28 cellular contexts compared by ENCODE assay signal in the genomic region with DNA sequence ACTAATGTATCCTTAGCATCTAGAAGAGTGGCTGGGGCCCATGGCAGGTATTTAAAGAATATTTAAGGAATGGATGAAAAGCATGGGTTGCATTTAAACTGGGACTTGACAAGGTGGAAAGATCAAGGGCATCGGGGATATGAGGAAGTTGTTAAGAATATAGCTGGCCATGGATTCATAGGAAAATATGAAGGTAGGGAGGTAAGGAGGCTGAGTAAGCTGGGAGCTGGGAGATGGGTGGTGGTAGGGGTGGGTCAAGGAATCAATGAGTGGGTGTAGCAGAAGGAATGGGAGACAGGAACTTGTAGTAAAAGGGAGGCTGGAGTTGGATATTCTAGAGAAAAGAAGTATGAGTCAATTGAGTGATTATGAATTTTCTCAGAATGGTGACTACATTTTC.
"Had no signal": no experiment of that assay in that cellular context is flagged by ENCODE, and none has a peak within 500 bp of the region (broad histone marks: within the 10 kb centered on the region; RNA-seq: fewer than 3 reads in every experiment).

No MANE protein-coding gene starts in this region.

- H3K9me3 Mint-ChIP-seq: natural killer cell; nephron; neural progenitor cell; stimulated activated effector memory CD8-positive, alpha-beta T cell treated with anti-CD3 and anti-CD28 coated beads, Interleukin-12 subunit alpha, Interleukin-12 subunit beta, amount 100 ng/mL, for 72 hours; stimulated activated naive B cell treated with anti-CD40 and anti-IgM and Interleukin-4, amounts not matched to agents 10 μg/mL and 1 μg/mL and 100 μg/mL, for 72 hours; stimulated activated naive CD8-positive, alpha-beta T cell treated with anti-CD3 and anti-CD28 coated beads, Interleukin-15, Interleukin-2, amounts not matched to agents 100 ng/mL and 50 ng/mL, for 24 hours; type B pancreatic cell had no signal

- H3K27me3 ChIP-seq: neural progenitor cell, ovary, right lobe of liver, sigmoid colon, stomach, thyroid gland, tibial nerve, upper lobe of right lung, uterus had no signal

- H3K4me3 ChIP-seq: neural progenitor cell, ovary, psoas muscle, right lobe of liver, sigmoid colon, stomach, thoracic aorta, thyroid gland, tibial nerve, upper lobe of right lung, uterus had no signal

- H3K36me3 Mint-ChIP-seq: natural killer cell; neural progenitor cell; stimulated activated effector memory CD8-positive, alpha-beta T cell treated with anti-CD3 and anti-CD28 coated beads, Interleukin-12 subunit alpha, Interleukin-12 subunit beta, amount 100 ng/mL, for 72 hours; stimulated activated naive B cell treated with anti-CD40 and anti-IgM and Interleukin-4, amounts not matched to agents 10 μg/mL and 1 μg/mL and 100 μg/mL, for 72 hours; type B pancreatic cell had no signal

- DNase-seq: natural killer cell; occipital lobe; ovary; posterior cingulate gyrus; psoas muscle; right cardiac atrium; right lobe of liver; sigmoid colon; small intestine; stimulated activated CD4-positive, alpha-beta T cell treated with anti-CD3 and anti-CD28 coated beads, Interleukin-15, amount 100 ng/mL, for 24 hours; stimulated activated CD4-positive, alpha-beta T cell treated with anti-CD3 and anti-CD28 coated beads, Interleukin-2, amount 100 ng/mL, for 24 hours; stimulated activated CD4-positive, alpha-beta T cell treated with anti-CD3 and anti-CD28 coated beads, Interleukin-2, amount 100 ng/mL, for 48 hours; stimulated activated CD4-positive, alpha-beta T cell treated with anti-CD3 and anti-CD28 coated beads, Interleukin-4, amount 100 ng/mL, for 24 hours; stimulated activated naive B cell treated with anti-CD40 and anti-IgM and Interleukin-4, amounts not matched to agents 10 μg/mL and 1 μg/mL and 100 μg/mL, for 72 hours; stimulated activated naive CD4-positive, alpha-beta T cell treated with Interleukin-2 at 50 U/mL for 16 hours; stomach; thyroid gland; upper lobe of right lung; uterus had no signal

- H3K9me3 ChIP-seq: ovary, psoas muscle, right lobe of liver, sigmoid colon, stomach, thoracic aorta, thyroid gland, tibial nerve, upper lobe of right lung, uterus had no signal

- H3K4me3 Mint-ChIP-seq: natural killer cell; nephron; neural progenitor cell; stimulated activated effector memory CD8-positive, alpha-beta T cell treated with anti-CD3 and anti-CD28 coated beads, Interleukin-12 subunit alpha, Interleukin-12 subunit beta, amount 100 ng/mL, for 72 hours; stimulated activated naive B cell treated with anti-CD40 and anti-IgM and Interleukin-4, amounts not matched to agents 10 μg/mL and 1 μg/mL and 100 μg/mL, for 72 hours; stimulated activated naive CD8-positive, alpha-beta T cell treated with anti-CD3 and anti-CD28 coated beads, Interleukin-15, Interleukin-2, amounts not matched to agents 100 ng/mL and 50 ng/mL, for 24 hours; type B pancreatic cell had no signal

- H3K4me1 ChIP-seq: neural progenitor cell had no signal

- H3K36me3 ChIP-seq: neural progenitor cell, ovary, right lobe of liver, sigmoid colon, stomach, thoracic aorta, thyroid gland, tibial nerve, upper lobe of right lung, uterus had no signal

- H3K27ac Mint-ChIP-seq: natural killer cell; nephron; neural progenitor cell; progenitor cell of endocrine pancreas; stimulated activated effector memory CD8-positive, alpha-beta T cell treated with anti-CD3 and anti-CD28 coated beads, Interleukin-12 subunit alpha, Interleukin-12 subunit beta, amount 100 ng/mL, for 72 hours; stimulated activated naive B cell treated with anti-CD40 and anti-IgM and Interleukin-4, amounts not matched to agents 10 μg/mL and 1 μg/mL and 100 μg/mL, for 72 hours; stimulated activated naive CD8-positive, alpha-beta T cell treated with anti-CD3 and anti-CD28 coated beads, Interleukin-15, Interleukin-2, amounts not matched to agents 100 ng/mL and 50 ng/mL, for 24 hours; type B pancreatic cell had no signal

- H3K9ac ChIP-seq: neural progenitor cell, parathyroid adenoma had no signal

- H3K4me1 Mint-ChIP-seq: natural killer cell; stimulated activated effector memory CD8-positive, alpha-beta T cell treated with anti-CD3 and anti-CD28 coated beads, Interleukin-12 subunit alpha, Interleukin-12 subunit beta, amount 100 ng/mL, for 72 hours; stimulated activated naive B cell treated with anti-CD40 and anti-IgM and Interleukin-4, amounts not matched to agents 10 μg/mL and 1 μg/mL and 100 μg/mL, for 72 hours had no signal

- H3K27ac ChIP-seq: neural progenitor cell, ovary, parathyroid adenoma, psoas muscle, right lobe of liver, sigmoid colon, stomach, thyroid gland, tibial nerve, upper lobe of right lung, uterus had no signal

- H3K4me2 ChIP-seq: neural progenitor cell had no signal

- H2AFZ ChIP-seq: neural progenitor cell, parathyroid adenoma had no signal

- H3K79me2 ChIP-seq: parathyroid adenoma had no signal

- ATAC-seq: natural killer cell; psoas muscle; right cardiac atrium; right lobe of liver; stimulated activated effector memory CD8-positive, alpha-beta T cell treated with anti-CD3 and anti-CD28 coated beads, Interleukin-12 subunit alpha, Interleukin-12 subunit beta, amount 100 ng/mL, for 72 hours; stimulated activated naive B cell treated with anti-CD40 and anti-IgM and Interleukin-4, amounts not matched to agents 10 μg/mL and 1 μg/mL and 100 μg/mL, for 72 hours; upper lobe of right lung had no signal

- FAIRE-seq: small intestine had no signal
